ENCODE assay signal across 8 cellular contexts in genomic region chr2:219205981-219206441, GRCh38. TPM values are rescaled to one million over a fixed set of nuclear protein-coding genes. Genes with fewer than 3 reads are reported as not detected.
DNase-seq lines count a peak whose midpoint lies in the region; ATAC-seq, FAIRE-seq and TF ChIP-seq lines count a peak whose summit lies in the region.

No MANE protein-coding gene starts in this region.

- peak; percentile 40 for ATAC-seq in GM18867 (IDR thresholded peaks at IDR 0.05; ENCODE audit: unreplicated experiment)
- peak; percentile 25 for ATAC-seq in HG03025 (IDR thresholded peaks at IDR 0.05; ENCODE audit: low FRiP score, unreplicated experiment)
- ATAC-seq in right lobe of liver: peak in 1 of 4 donors; percentile 1
- no peak for ATAC-seq in upper lobe of right lung
- no peak for ATAC-seq in HG02642 (IDR thresholded peaks at IDR 0.05; ENCODE audit: poor library complexity, unreplicated experiment)

- WGBS in adrenal gland, 4 donors: 11 to 15% (median 14%) methylated on average over 10 of the region's 10 CpGs
- WGBS in right lobe of liver (ENCODE audit: insufficient coverage, low coverage, low lambda C conversion rate, missing lambda C conversion rate): 5% methylated on average over 9 of the region's 10 CpGs

- H3K9me3 ChIP-seq in adrenal gland (replicated peaks in 1 of 3) (no peaks in the 10 kb centered on the region), right lobe of liver (no peaks in the 10 kb centered on the region), upper lobe of right lung (no peaks in the 10 kb centered on the region)

- intact Hi-C loops in adrenal gland (cut with DNase I) (no loop called here), right lobe of liver (cut with DNase I) (loop anchor here in 1 of 2 donors (5.0 kb wide), 1 partner anchor 34 kb away; the partner anchor contains the start of gene SLC23A3), upper lobe of right lung (cut with DNase I) (no loop called here)

- TF ChIP-seq CTCF in adrenal gland (IDR thresholded peaks at IDR 0.05) (no peak), right lobe of liver (IDR thresholded peaks at IDR 0.05) (no peak), upper lobe of right lung (IDR thresholded peaks at IDR 0.05) (no peak)

- peaks cover 7 to 14% of the 10 kb centered on the region in 2 donors for H3K4me1 ChIP-seq in adrenal gland (replicated peaks in 1 of 2)
- H3K4me1 ChIP-seq in right lobe of liver: peaks cover 0 to 24% (median 8%) of the 10 kb centered on the region in 4 donors
- peaks cover 18% of the 10 kb centered on the region for H3K4me1 ChIP-seq in upper lobe of right lung

- no peak for TF ChIP-seq POLR2A in adrenal gland (IDR thresholded peaks at IDR 0.05)
- TF ChIP-seq POLR2A in right lobe of liver (IDR thresholded peaks at IDR 0.05): no peak

- H3K36me3 ChIP-seq in adrenal gland (replicated peaks in 1 of 2) (peaks cover 0 to 29% of the 10 kb centered on the region in 2 donors), right lobe of liver (peaks cover 0 to 24% (median 5%) of the 10 kb centered on the region in 4 donors), upper lobe of right lung (peaks cover 26% of the 10 kb centered on the region)

- DNase-seq in adrenal gland (no peak), right lobe of liver (peak in 1 of 3 donors; percentile 43), upper lobe of right lung (no peak), NK-92 (lab: John Stamatoyannopoulos, UW; ENCODE audit: unreplicated experiment) (no peak), HTR-8/SVneo (ENCODE audit: insufficient read length, low spot score) (no peak)

- peak overlapping the region in 3 of 4 donors; percentile 55 to 90 (median 56) for H3K4me3 ChIP-seq in adrenal gland
- H3K4me3 ChIP-seq in right lobe of liver: peak overlapping the region; percentile 60 to 84 (median 82)
- H3K4me3 ChIP-seq in upper lobe of right lung: peak overlapping the region; percentile 73

- H3K27me3 ChIP-seq in adrenal gland: no peaks in the 10 kb centered on the region
- H3K27me3 ChIP-seq in right lobe of liver: no peaks in the 10 kb centered on the region
- H3K27me3 ChIP-seq in upper lobe of right lung: no peaks in the 10 kb centered on the region

- FAIRE-seq in HTR-8/SVneo (lab: Jason Lieb, UNC): no peak

- peak overlapping the region; percentile 10 to 97 (median 95) for H3K27ac ChIP-seq in adrenal gland
- H3K27ac ChIP-seq in right lobe of liver: peak overlapping the region; percentile 80 to 95 (median 93)
- H3K27ac ChIP-seq in upper lobe of right lung: peak overlapping the region; percentile 90

RNA-seq across cellular contexts. Expression of gene ZFAND2B, which starts 0.6 kb away (rescaled TPM):
- total RNA-seq in adrenal gland (100 to 1,000 TPM in 1 of 8 donors, 10 to 100 TPM in 7; 29.8 to 156 (median 34.9) TPM), right lobe of liver (10 to 100 TPM; 20.7 to 32.3 (median 28.8) TPM), upper lobe of right lung (41.2 TPM)
- 10 to 100 TPM; 24.7 to 85.5 (median 48.3) TPM for polyA plus RNA-seq in adrenal gland

RNA-seq across cellular contexts. Expression of gene ABCB6, which starts 12.7 kb away (rescaled TPM):
- total RNA-seq in adrenal gland (10 to 100 TPM; 10.1 to 43.2 (median 24.5) TPM), right lobe of liver (10 to 100 TPM; 20.3 to 72.5 (median 37.3) TPM), upper lobe of right lung (18.2 TPM)
- polyA plus RNA-seq in adrenal gland: 10 to 100 TPM; 22.4 to 73.3 (median 71.2) TPM

RNA-seq across cellular contexts. Expression of gene ATG9A, which starts 23.4 kb away (rescaled TPM):
- total RNA-seq in adrenal gland (10 to 100 TPM; 48.4 to 73.1 (median 61.1) TPM), right lobe of liver (10 to 100 TPM; 28.3 to 39.6 (median 33.2) TPM), upper lobe of right lung (48.2 TPM)
- polyA plus RNA-seq in adrenal gland: 10 to 100 TPM; 13.0 to 37.6 (median 26.5) TPM

RNA-seq across cellular contexts. Expression of gene ANKZF1, which starts 23.6 kb away (rescaled TPM):
- 10 to 100 TPM; 11.5 to 60.1 (median 37.6) TPM for total RNA-seq in adrenal gland
- 10 to 100 TPM; 15.0 to 93.1 (median 50.4) TPM for polyA plus RNA-seq in adrenal gland
- 10 to 100 TPM; 19.3 to 27.8 (median 24.5) TPM for total RNA-seq in right lobe of liver
- 37.6 TPM for total RNA-seq in upper lobe of right lung

RNA-seq across cellular contexts. Expression of gene RETREG2, which starts 27.9 kb away (rescaled TPM):
- total RNA-seq in adrenal gland: 100 to 1,000 TPM in 5 of 8 donors, 10 to 100 TPM in 3; 69.8 to 159 (median 117) TPM
- 10 to 100 TPM; 30.1 to 63.3 (median 47.6) TPM for polyA plus RNA-seq in adrenal gland
- total RNA-seq in right lobe of liver: 10 to 100 TPM; 33.6 to 77.9 (median 51.0) TPM
- total RNA-seq in upper lobe of right lung: 79.8 TPM

Comparison
In these comparisons a context has a peak if more than half of its experiments do, and no peak if none do; other contexts are left out.
1. ATAC-seq: peak in GM18867 (single experiment) and HG03025 (single experiment); none in upper lobe of right lung (single experiment) and HG02642 (single experiment).
2. Peak in every context shown above with its lines, with median percentiles within 50 percentile points of each other: H3K27ac ChIP-seq and H3K4me3 ChIP-seq.